Comparison of ENCODE assay signal across 31 cellular contexts in the genomic region with DNA sequence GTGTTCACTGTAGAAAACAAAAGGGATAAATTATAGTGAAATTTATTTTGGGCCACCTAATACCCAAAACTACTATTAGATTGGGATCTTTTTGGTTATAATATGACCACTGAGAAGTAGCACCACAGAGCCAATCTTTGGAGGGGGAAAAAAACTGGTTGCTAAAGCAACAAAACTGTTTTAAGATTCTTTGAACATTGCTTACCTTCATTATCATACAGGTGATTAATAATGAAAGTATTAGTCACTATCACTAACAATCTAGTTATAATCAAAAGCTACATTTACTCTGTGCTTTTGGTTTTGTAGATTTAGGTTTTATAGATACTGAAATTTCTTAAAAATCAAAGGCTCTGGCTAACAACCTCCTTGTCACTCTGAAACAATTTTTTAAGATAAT. TPM values are rescaled to one million over a fixed set of nuclear protein-coding genes. Genes with fewer than 3 reads are reported as not detected.
DNase-seq lines count a peak whose midpoint lies in the region; ATAC-seq and TF ChIP-seq lines count a peak whose summit lies in the region.
"Had no signal": no experiment of that assay in that cellular context is flagged by ENCODE, and none has a peak within 500 bp of the region (broad histone marks: within the 10 kb centered on the region; RNA-seq: fewer than 3 reads in every experiment).

No MANE protein-coding gene starts in this region.

- H3K27me3 ChIP-seq in BLaER1: no peaks in the 10 kb centered on the region
- H3K27me3 ChIP-seq in DOHH2 (ENCODE audit: control insufficient read depth, low read length): no peaks in the 10 kb centered on the region
- no peaks in the 10 kb centered on the region for H3K27me3 ChIP-seq in foreskin keratinocyte
- H3K27me3 ChIP-seq in suprapubic skin: no peaks in the 10 kb centered on the region
- H3K27me3 ChIP-seq: heart left ventricle had no signal

- no peaks in the 10 kb centered on the region for H3K9me2 ChIP-seq in DOHH2 (replicated peaks; ENCODE audit: control insufficient read depth, low read length)

- H3K4me3 Mint-ChIP-seq in activated CD8-positive, alpha-beta memory T cell treated with anti-CD3 and anti-CD28 coated beads, Interleukin-2, amount 10 ng/mL, durations not matched to agents 7 days and 5 days: no peak overlapping the region
- H3K4me3 Mint-ChIP-seq: activated CD4-positive, alpha-beta T cell treated with anti-CD3 and anti-CD28 coated beads, Interleukin-2, amount 10 ng/mL, durations not matched to agents 7 days and 5 days; central memory CD8-positive, alpha-beta T cell; dendritic cell treated with granulocyte-macrophage colony-stimulating factor and Interleukin-4, amounts not matched to agents 40 ng/mL and 50 ng/mL, for 4 days; endodermal cell; IgD-negative memory B cell; neural crest cell; type B pancreatic cell had no signal

- TF ChIP-seq POLR2A in suprapubic skin (IDR thresholded peaks at IDR 0.05): no peak

- H3K27ac Mint-ChIP-seq in activated CD8-positive, alpha-beta memory T cell treated with anti-CD3 and anti-CD28 coated beads, Interleukin-2, amount 10 ng/mL, durations not matched to agents 7 days and 5 days: no peak overlapping the region
- H3K27ac Mint-ChIP-seq: activated CD4-positive, alpha-beta T cell treated with anti-CD3 and anti-CD28 coated beads, Interleukin-2, amount 10 ng/mL, durations not matched to agents 7 days and 5 days; dendritic cell treated with granulocyte-macrophage colony-stimulating factor and Interleukin-4, amounts not matched to agents 40 ng/mL and 50 ng/mL, for 4 days; endodermal cell; type B pancreatic cell had no signal

- DNase-seq in foreskin keratinocyte: peak in 1 of 2 donors; percentile 23
- DNase-seq in suprapubic skin (ENCODE audit: low spot score in 2 of 2): no peak
- no peak for DNase-seq in activated CD8-positive, alpha-beta memory T cell treated with anti-CD3 and anti-CD28 coated beads, Interleukin-2, amount 10 ng/mL, durations not matched to agents 7 days and 5 days
- DNase-seq: activated CD4-positive, alpha-beta T cell treated with anti-CD3 and anti-CD28 coated beads, Interleukin-2, amount 10 ng/mL, durations not matched to agents 7 days and 5 days; activated effector memory CD4-positive, alpha-beta T cell treated with Interleukin-2 at 50 U/mL for 16 hours; EL; endodermal cell; foreskin fibroblast; heart left ventricle; NCI-H1105 treated with DMSO at 0.1 percent for 48 hours; NCI-H2029 treated with DMSO at 0.1 percent for 48 hours; NCI-H226; NCI-H69; Right ventricle myocardium superior; small intestine; stimulated activated CD8-positive, alpha-beta memory T cell treated with anti-CD3 and anti-CD28 coated beads, Interleukin-4, amount 100 ng/mL, for 48 hours had no signal

- H3K36me3 Mint-ChIP-seq in activated CD8-positive, alpha-beta memory T cell treated with anti-CD3 and anti-CD28 coated beads, Interleukin-2, amount 10 ng/mL, durations not matched to agents 7 days and 5 days: no peaks in the 10 kb centered on the region

- H3K4me1 Mint-ChIP-seq in activated CD8-positive, alpha-beta memory T cell treated with anti-CD3 and anti-CD28 coated beads, Interleukin-2, amount 10 ng/mL, durations not matched to agents 7 days and 5 days: peaks cover 6% of the 10 kb centered on the region
- H3K4me1 Mint-ChIP-seq: endodermal cell had no signal

- H3K36me3 ChIP-seq in BLaER1 (no peaks in the 10 kb centered on the region), DOHH2 (ENCODE audit: control insufficient read depth, low read length) (peaks cover 88% of the 10 kb centered on the region), suprapubic skin (no peaks in the 10 kb centered on the region)

- H3K79me2 ChIP-seq in DOHH2 (ENCODE audit: control insufficient read depth, low read length): peaks cover 100% of the 10 kb centered on the region

- TF ChIP-seq CTCF in DOHH2 (IDR thresholded peaks at IDR 0.05; ENCODE audit: low read depth, low read length, poor library complexity, severe bottlenecking): no peak
- TF ChIP-seq CTCF in foreskin keratinocyte (conservative IDR thresholded peaks at IDR 0.05): no peak
- no peak for TF ChIP-seq CTCF in suprapubic skin (IDR thresholded peaks at IDR 0.05)

- ATAC-seq in HG02885 (IDR thresholded peaks at IDR 0.05; ENCODE audit: poor library complexity, unreplicated experiment): peak; percentile 36
- peak; percentile 69 for ATAC-seq in foreskin keratinocyte
- no peak for ATAC-seq in GM18873 (IDR thresholded peaks at IDR 0.05; ENCODE audit: low FRiP score, unreplicated experiment)
- ATAC-seq in activated CD8-positive, alpha-beta memory T cell treated with anti-CD3 and anti-CD28 coated beads, Interleukin-2, amount 10 ng/mL, durations not matched to agents 7 days and 5 days: no peak
- ATAC-seq: esophagus mucosa, heart left ventricle had no signal

- H3K9me3 Mint-ChIP-seq in activated CD8-positive, alpha-beta memory T cell treated with anti-CD3 and anti-CD28 coated beads, Interleukin-2, amount 10 ng/mL, durations not matched to agents 7 days and 5 days (ENCODE audit: low read depth): no peaks in the 10 kb centered on the region
- H3K9me3 Mint-ChIP-seq: activated CD4-positive, alpha-beta T cell treated with anti-CD3 and anti-CD28 coated beads, Interleukin-2, amount 10 ng/mL, durations not matched to agents 7 days and 5 days; central memory CD8-positive, alpha-beta T cell; dendritic cell treated with granulocyte-macrophage colony-stimulating factor and Interleukin-4, amounts not matched to agents 40 ng/mL and 50 ng/mL, for 4 days; endodermal cell; IgD-negative memory B cell; neural crest cell; type B pancreatic cell had no signal

- no peak overlapping the region for H3K4me3 ChIP-seq in BLaER1
- H3K4me3 ChIP-seq in DOHH2 (ENCODE audit: low read length): no peak overlapping the region
- H3K4me3 ChIP-seq in suprapubic skin: no peak overlapping the region
- H3K4me3 ChIP-seq: heart left ventricle had no signal

- no peaks in the 10 kb centered on the region for H3K27me3 Mint-ChIP-seq in activated CD8-positive, alpha-beta memory T cell treated with anti-CD3 and anti-CD28 coated beads, Interleukin-2, amount 10 ng/mL, durations not matched to agents 7 days and 5 days
- H3K27me3 Mint-ChIP-seq: activated CD4-positive, alpha-beta T cell treated with anti-CD3 and anti-CD28 coated beads, Interleukin-2, amount 10 ng/mL, durations not matched to agents 7 days and 5 days; central memory CD8-positive, alpha-beta T cell; dendritic cell treated with granulocyte-macrophage colony-stimulating factor and Interleukin-4, amounts not matched to agents 40 ng/mL and 50 ng/mL, for 4 days; IgD-negative memory B cell; type B pancreatic cell had no signal

- H3K27ac ChIP-seq in BLaER1 (peak overlapping the region; percentile 54; the same call in 1 of the 2 replicates), DOHH2 (ENCODE audit: low read depth, low read length) (no peak overlapping the region), foreskin keratinocyte (peak overlapping the region; percentile 41), suprapubic skin (no peak overlapping the region)
- H3K27ac ChIP-seq: heart left ventricle, parathyroid adenoma had no signal

- H3K4me2 ChIP-seq in BLaER1: peak overlapping the region; percentile 81
- H3K4me2 ChIP-seq in DOHH2 (ENCODE audit: low read length): 0 out of 2 replicates have a peak overlapping the region, but pooled peaks have one; percentile 7

- CTCF ChIA-PET in activated CD8-positive, alpha-beta memory T cell treated with anti-CD3 and anti-CD28 coated beads, Interleukin-2, amount 10 ng/mL, durations not matched to agents 7 days and 5 days (lab: Charles Lee): interaction anchor here (9.5 kb wide), 1 partner anchor 202 kb away, joined by 133 read pairs; no protein-coding TSS in a partner anchor

- H3K9ac ChIP-seq in BLaER1: 0 out of 2 replicates have a peak overlapping the region, but pooled peaks have one; percentile 7
- H3K9ac ChIP-seq: parathyroid adenoma had no signal

- no peak for TF ChIP-seq EP300 in suprapubic skin (IDR thresholded peaks at IDR 0.05)

- H3K4me1 ChIP-seq in BLaER1 (peaks cover 24% of the 10 kb centered on the region), DOHH2 (ENCODE audit: control insufficient read depth, low read length) (peaks cover 79% of the 10 kb centered on the region), foreskin keratinocyte (peaks cover 16% of the 10 kb centered on the region), suprapubic skin (peaks cover 27% of the 10 kb centered on the region)
- H3K4me1 ChIP-seq: parathyroid adenoma had no signal

- no peaks in the 10 kb centered on the region for H3K9me3 ChIP-seq in BLaER1
- H3K9me3 ChIP-seq in DOHH2 (ENCODE audit: control insufficient read depth, insufficient read depth, low read length): no peaks in the 10 kb centered on the region
- H3K9me3 ChIP-seq in suprapubic skin: no peaks in the 10 kb centered on the region

- H4K20me1 ChIP-seq in BLaER1 (peaks cover 14% of the 10 kb centered on the region), DOHH2 (ENCODE audit: control insufficient read depth, insufficient read depth, low read depth, low read length) (peaks cover 5% of the 10 kb centered on the region; the same call in 1 of the 2 replicates)

- H3F3A ChIP-seq in DOHH2 (ENCODE audit: control insufficient read depth, insufficient read depth): peaks cover 23% of the 10 kb centered on the region

RNA-seq across cellular contexts. Expression of gene STX7, which starts 31.7 kb away (rescaled TPM):
- total RNA-seq in foreskin keratinocyte (37.9 and 38.5 TPM in 2 replicates), suprapubic skin (10 to 100 TPM; 24.9 to 43.5 (median 31.8) TPM)
- polyA plus RNA-seq in foreskin keratinocyte: 12.8 and 12.9 TPM in 2 replicates
- total RNA-seq in activated CD8-positive, alpha-beta memory T cell treated with anti-CD3 and anti-CD28 coated beads, Interleukin-2, amount 10 ng/mL, durations not matched to agents 7 days and 5 days: 10 to 100 TPM; 17.2 to 19.5 TPM

RNA-seq across cellular contexts. Expression of gene TAAR9, which starts 56.9 kb away (rescaled TPM):
- total RNA-seq in foreskin keratinocyte (not detected in 2 replicates), suprapubic skin (not detected)
- not detected in 2 replicates for polyA plus RNA-seq in foreskin keratinocyte
- total RNA-seq in activated CD8-positive, alpha-beta memory T cell treated with anti-CD3 and anti-CD28 coated beads, Interleukin-2, amount 10 ng/mL, durations not matched to agents 7 days and 5 days: not detected
- total RNA-seq: activated CD4-positive, alpha-beta T cell treated with anti-CD3 and anti-CD28 coated beads, Interleukin-2, amount 10 ng/mL, durations not matched to agents 7 days and 5 days; endodermal cell; esophagus mucosa; heart left ventricle; kidney epithelial cell; lower leg skin; mucosa of gallbladder; neural crest cell; Right ventricle myocardium superior; T-helper 2 cell treated with Interferon-gamma antibody and Interleukin-4, amounts not matched to agents 100 ng/mL and 5 ng/mL, for 36 hours had no signal
- polyA plus RNA-seq: heart left ventricle, IgD-negative memory B cell, small intestine had no signal

Comparison
In these comparisons a context has a peak if more than half of its experiments do, and no peak if none do; other contexts are left out.
1. H3K27ac ChIP-seq: peak in BLaER1 (single experiment) and foreskin keratinocyte (single experiment); none in DOHH2 (single experiment) and suprapubic skin (single experiment).
2. ATAC-seq: peak in HG02885 (single experiment) and foreskin keratinocyte (single experiment); none in GM18873 (single experiment) and activated CD8-positive, alpha-beta memory T cell treated with anti-CD3 and anti-CD28 coated beads, Interleukin-2, amount 10 ng/mL, durations not matched to agents 7 days and 5 days (single experiment).